In the genomic region with DNA sequence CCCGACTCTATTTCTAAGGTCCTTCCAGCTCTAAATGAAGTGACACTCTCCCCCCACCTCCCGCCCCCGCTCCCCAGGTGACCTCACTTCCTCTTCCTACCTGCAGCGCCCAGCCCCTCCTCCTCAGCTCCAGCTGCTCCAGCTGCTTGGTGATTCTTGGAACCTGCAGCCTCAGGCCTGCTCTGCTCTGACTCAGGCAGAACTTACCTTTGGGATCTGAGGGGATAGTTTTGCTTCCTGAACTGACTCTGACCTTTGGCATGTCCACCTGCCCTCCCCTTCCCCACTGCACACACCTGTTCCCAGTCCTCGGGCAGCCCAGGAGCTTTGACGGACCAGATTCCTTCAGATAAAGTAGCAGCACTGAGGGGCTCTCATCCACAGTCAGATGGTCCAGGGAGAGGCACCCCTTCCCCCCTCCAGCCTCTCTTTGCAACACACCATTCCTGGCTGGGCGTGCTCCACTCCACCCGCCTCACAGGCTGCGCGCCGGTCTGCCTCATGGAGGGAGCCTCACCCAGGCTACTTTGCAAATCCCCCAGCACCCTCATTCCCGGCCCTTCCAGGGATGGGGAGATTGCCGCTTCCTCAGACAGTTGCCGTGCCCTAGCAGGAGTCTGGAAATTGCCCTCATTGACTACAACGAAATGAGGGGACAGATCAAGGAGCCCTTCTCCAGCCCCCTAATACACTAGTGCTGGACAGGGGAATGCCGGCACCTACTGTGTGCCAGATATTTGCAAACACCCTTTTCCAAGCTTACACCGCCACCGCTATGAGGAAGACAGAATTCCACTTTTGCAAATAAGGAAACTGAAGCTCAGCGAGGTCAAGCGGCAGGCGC, we compare ENCODE assay signal across 8 cellular contexts. TPM values are rescaled to one million over a fixed set of nuclear protein-coding genes. Genes with fewer than 3 reads are reported as not detected.
DNase-seq lines count a peak whose midpoint lies in the region; ATAC-seq and TF ChIP-seq lines count a peak whose summit lies in the region.

No MANE protein-coding gene starts in this region.

- H3K4me3 ChIP-seq in GM08714 (ENCODE audit: low read length) (peak overlapping the region; percentile 70; the same call in 1 of the 2 replicates), MM.1S (ENCODE audit: low read length) (peak overlapping the region; percentile 64), esophagus muscularis mucosa (peak overlapping the region; percentile 76 to 89 (median 87)), neuron (ENCODE audit: low read length) (peak overlapping the region; percentile 80), aorta (ENCODE audit: low read length in 2 of 2) (peak overlapping the region; percentile 4 to 60)

- peak; percentile 56 for DNase-seq in MM.1S
- peak; percentile 69 for DNase-seq in activated CD8-positive, alpha-beta memory T cell treated with anti-CD3 and anti-CD28 coated beads for 24 hours
- DNase-seq in esophagus muscularis mucosa (ENCODE audit: extremely low spot score), result no peak
- peak in 1 of 2 donors; percentile 70 for DNase-seq in aorta
- no peak for DNase-seq in mesenteric fat pad (ENCODE audit: low spot score)

- TF ChIP-seq EP300 in esophagus muscularis mucosa (IDR thresholded peaks at IDR 0.05), result no peak

- TF ChIP-seq POLR2A in esophagus muscularis mucosa (IDR thresholded peaks at IDR 0.05; ENCODE audit: low read depth), result no peak

- ATAC-seq in aorta (ENCODE audit: low FRiP score) (no peak), GM19023 (IDR thresholded peaks at IDR 0.05; ENCODE audit: unreplicated experiment) (no peak)

- H2AFZ ChIP-seq in MM.1S (ENCODE audit: low read length) (peak overlapping the region; percentile 10), neuron (ENCODE audit: low read depth, low read length) (peak overlapping the region; percentile 8)

- H3K27ac ChIP-seq in MM.1S (ENCODE audit: low read length) (peak overlapping the region; percentile 48; the same call in 1 of the 2 replicates), esophagus muscularis mucosa (replicated peaks in 1 of 4) (peak overlapping the region; percentile 89 to 92 (median 91)), aorta (ENCODE audit: low read depth in 1 of 2, low read length in 2 of 2) (no peak overlapping the region)

- H3K79me2 ChIP-seq in MM.1S (ENCODE audit: low read length), result peaks cover 53% of the 10 kb centered on the region

- H4K20me1 ChIP-seq in MM.1S (ENCODE audit: insufficient read depth, low read length), result peaks cover 21% of the 10 kb centered on the region

- H3K9ac ChIP-seq in MM.1S (ENCODE audit: low read length), result peak overlapping the region; percentile 66

- peak overlapping the region; percentile 93 for H3K4me2 ChIP-seq in MM.1S (ENCODE audit: low read depth, low read length)

- no peaks in the 10 kb centered on the region for H3K9me2 ChIP-seq in MM.1S (replicated peaks; ENCODE audit: insufficient read depth, low read length)

- 20% methylated on average over 14 of the region's 21 CpGs for WGBS in esophagus muscularis mucosa
- 18 to 22% methylated on average over 19 to 21 of the region's 21 CpGs for WGBS in aorta, 2 donors

- no peaks in the 10 kb centered on the region for H3K27me3 ChIP-seq in MM.1S (replicated peaks; ENCODE audit: insufficient read depth, low read length)
- no peaks in the 10 kb centered on the region for H3K27me3 ChIP-seq in esophagus muscularis mucosa
- peaks cover 26% of the 10 kb centered on the region for H3K27me3 ChIP-seq in neuron (ENCODE audit: insufficient read depth, low read length)
- H3K27me3 ChIP-seq in aorta (ENCODE audit: control insufficient read depth in 1 of 2, insufficient read depth in 2 of 2, low read length in 1 of 2), result no peaks in the 10 kb centered on the region

- H3K36me3 ChIP-seq in MM.1S (replicated peaks; ENCODE audit: insufficient read depth, low read length) (peaks cover 9% of the 10 kb centered on the region), esophagus muscularis mucosa (peaks cover 0 to 5% (median 3%) of the 10 kb centered on the region in 4 donors), neuron (ENCODE audit: insufficient read depth, low read length) (peaks cover 2% of the 10 kb centered on the region), aorta (ENCODE audit: control insufficient read depth in 1 of 2, insufficient read depth in 2 of 2, low read length in 1 of 2) (no peaks in the 10 kb centered on the region)

- H3K9me3 ChIP-seq in MM.1S (replicated peaks; ENCODE audit: insufficient read depth, low read length) (no peaks in the 10 kb centered on the region), esophagus muscularis mucosa (no peaks in the 10 kb centered on the region), neuron (ENCODE audit: low read length) (no peaks in the 10 kb centered on the region), aorta (ENCODE audit: control insufficient read depth, low read length) (no peaks in the 10 kb centered on the region)

- peaks cover 42% of the 10 kb centered on the region for H3F3A ChIP-seq in MM.1S (ENCODE audit: insufficient read depth, low read length)

- H3K4me1 ChIP-seq in MM.1S (ENCODE audit: low read length), result peaks cover 39% of the 10 kb centered on the region
- peaks cover 50 to 61% (median 54%) of the 10 kb centered on the region in 4 donors for H3K4me1 ChIP-seq in esophagus muscularis mucosa
- peaks cover 18% of the 10 kb centered on the region for H3K4me1 ChIP-seq in neuron (ENCODE audit: insufficient read depth, low read length)
- H3K4me1 ChIP-seq in aorta (ENCODE audit: control insufficient read depth in 1 of 2, insufficient read depth in 2 of 2, low read length in 2 of 2), result no peaks in the 10 kb centered on the region

- TF ChIP-seq CTCF in MM.1S (IDR thresholded peaks at IDR 0.05; ENCODE audit: low read length), result no peak
- TF ChIP-seq CTCF in esophagus muscularis mucosa (IDR thresholded peaks at IDR 0.05), result no peak

- intact Hi-C loops in esophagus muscularis mucosa (cut with DNase I) (loop anchor here (5.0 to 10.0 kb wide), 2 partner anchors 159 to 246 kb away; a partner anchor contains a TSS), aorta (cut with DNase I) (loop anchor here in 1 of 2 donors (5.0 kb wide), 1 partner anchor 244 kb away; a partner anchor contains a TSS)

RNA-seq across cellular contexts. Expression of a gene that starts 0.7 kb away (rescaled TPM):
- 10 to 100 TPM in 3 of 4 donors, 1 to 10 TPM in 1; 7.5 to 17.7 (median 13.4) TPM for total RNA-seq in esophagus muscularis mucosa
- 10 to 100 TPM; 24.6 to 26.8 TPM for total RNA-seq in aorta
- polyA plus RNA-seq in aorta, result 1 to 10 TPM; 8.1 to 8.6 TPM
- total RNA-seq in mesenteric fat pad, result 31.7 TPM

RNA-seq across cellular contexts. Expression of a gene that starts 57.1 kb away (rescaled TPM):
- total RNA-seq in esophagus muscularis mucosa, result not detected
- not detected for total RNA-seq in aorta
- polyA plus RNA-seq in aorta, result not detected
- not detected for total RNA-seq in mesenteric fat pad

Comparison
In these comparisons a context has a peak if more than half of its experiments do, and no peak if none do; other contexts are left out.
1. H3K4me3 ChIP-seq: peak in every context shown above with its lines; median percentile 87 in esophagus muscularis mucosa; 80 in neuron; 70 in GM08714; 64 in MM.1S; 32 in aorta.
2. DNase-seq: peak in MM.1S (single experiment) and activated CD8-positive, alpha-beta memory T cell treated with anti-CD3 and anti-CD28 coated beads for 24 hours (single experiment); none in esophagus muscularis mucosa (single experiment) and mesenteric fat pad (single experiment).
3. H3K27ac ChIP-seq: peak in MM.1S (single experiment) and esophagus muscularis mucosa (4 of 4); none in aorta (0 of 2).